In genomic region chr10:101839421-101840063, GRCh38 we compare ENCODE assay signal across 8 cellular contexts. TPM values are rescaled to one million over a fixed set of nuclear protein-coding genes. Genes with fewer than 3 reads are reported as not detected.
DNase-seq lines count a peak whose midpoint lies in the region; ATAC-seq and TF ChIP-seq lines count a peak whose summit lies in the region.

No MANE protein-coding gene starts in this region.

- H3K4me3 Mint-ChIP-seq in naive thymus-derived CD4-positive, alpha-beta T cell = peak overlapping the region; percentile 66 to 91 (median 84)

- CTCF ChIA-PET in naive thymus-derived CD4-positive, alpha-beta T cell (lab: Charles Lee) = interaction anchor here (1.0 to 4.0 kb wide), 6 partner anchors 8 to 1554 kb away, joined by 3 to 28 read pairs (median 10); partner anchors contain the start of gene OGA

- no peak overlapping the region for H2AFZ ChIP-seq in Karpas-422 (ENCODE audit: low read length)

- H3K4me1 ChIP-seq in DOHH2 (ENCODE audit: control insufficient read depth, low read length) (peaks cover 49% of the 10 kb centered on the region), Karpas-422 (ENCODE audit: low read length) (peaks cover 31% of the 10 kb centered on the region), esophagus (ENCODE audit: control insufficient read depth in 2 of 2, insufficient read depth in 2 of 2, low read length in 1 of 2) (peaks cover 12 to 20% of the 10 kb centered on the region in 2 donors), tibial artery (peaks cover 0 to 32% (median 23%) of the 10 kb centered on the region in 4 donors)
- H3K4me1 ChIP-seq in naive thymus-derived CD4-positive, alpha-beta T cell (ENCODE audit: control insufficient read depth in 2 of 2, insufficient read depth in 2 of 2, low read length in 2 of 2) = peaks cover 22 to 46% of the 10 kb centered on the region in 2 donors

- peak overlapping the region in 1 of 9 donors; percentile 5 for H3K27ac Mint-ChIP-seq in naive thymus-derived CD4-positive, alpha-beta T cell

- H3K27me3 ChIP-seq in DOHH2 (ENCODE audit: control insufficient read depth, low read length) (peaks cover 18% of the 10 kb centered on the region), Karpas-422 (ENCODE audit: low read length) (no peaks in the 10 kb centered on the region), esophagus (ENCODE audit: control insufficient read depth in 1 of 2, insufficient read depth in 2 of 2, low read length in 2 of 2) (no peaks in the 10 kb centered on the region), tibial artery (peaks cover 0 to 9% of the 10 kb centered on the region in 2 donors)
- H3K27me3 ChIP-seq in naive thymus-derived CD4-positive, alpha-beta T cell (ENCODE audit: control insufficient read depth in 2 of 2, insufficient read depth in 2 of 2, low read length in 2 of 2) = no peaks in the 10 kb centered on the region

- H3K9me3 ChIP-seq in DOHH2 (ENCODE audit: control insufficient read depth, insufficient read depth, low read length) = no peaks in the 10 kb centered on the region
- no peaks in the 10 kb centered on the region for H3K9me3 ChIP-seq in Karpas-422 (ENCODE audit: low read length)
- H3K9me3 ChIP-seq in esophagus (ENCODE audit: control insufficient read depth in 2 of 2, insufficient read depth in 1 of 2, low read depth in 1 of 2, low read length in 1 of 2) = no peaks in the 10 kb centered on the region
- H3K9me3 ChIP-seq in naive thymus-derived CD4-positive, alpha-beta T cell (ENCODE audit: control insufficient read depth in 2 of 3, low read length in 3 of 3) = no peaks in the 10 kb centered on the region
- no peaks in the 10 kb centered on the region for H3K9me3 ChIP-seq in tibial artery

- H3K9me2 ChIP-seq in DOHH2 (replicated peaks; ENCODE audit: control insufficient read depth, low read length) (no peaks in the 10 kb centered on the region), Karpas-422 (replicated peaks; ENCODE audit: insufficient read depth, low read length) (no peaks in the 10 kb centered on the region)

- peak; percentile 73 for DNase-seq in Karpas-422
- peak; percentile 57 for DNase-seq in activated T-cell treated with anti-CD3 and anti-CD28 coated beads for 4 hours
- DNase-seq in naive thymus-derived CD4-positive, alpha-beta T cell = peak in 4 of 9 donors; percentile 34 to 79 (median 42)
- no peak for DNase-seq in tibial artery
- no peak for DNase-seq in GF-D8 (lab: John Stamatoyannopoulos, UW)

- H3K27me3 Mint-ChIP-seq in naive thymus-derived CD4-positive, alpha-beta T cell = peaks cover 0 to 19% (median 4%) of the 10 kb centered on the region in 5 donors

- 13 to 15% methylated on average over 35 to 36 of the region's 36 CpGs for WGBS in esophagus, 2 donors

- TF ChIP-seq CTCF in DOHH2 (IDR thresholded peaks at IDR 0.05; ENCODE audit: low read depth, low read length, poor library complexity, severe bottlenecking) (no peak), tibial artery (IDR thresholded peaks at IDR 0.05) (no peak)

- H3K36me3 ChIP-seq in DOHH2 (ENCODE audit: control insufficient read depth, low read length) (no peaks in the 10 kb centered on the region), Karpas-422 (ENCODE audit: insufficient read depth, low read length) (no peaks in the 10 kb centered on the region), esophagus (ENCODE audit: control insufficient read depth in 2 of 2, insufficient read depth in 2 of 2, low read length in 1 of 2) (no peaks in the 10 kb centered on the region), tibial artery (no peaks in the 10 kb centered on the region)
- H3K36me3 ChIP-seq in naive thymus-derived CD4-positive, alpha-beta T cell (ENCODE audit: control insufficient read depth in 2 of 3, insufficient read depth in 3 of 3, low read length in 3 of 3) = no peaks in the 10 kb centered on the region

- POLR2A ChIA-PET in naive thymus-derived CD4-positive, alpha-beta T cell (lab: Charles Lee) = interaction anchor here (0.9 to 5.1 kb wide), 3 partner anchors 8 to 274 kb away, joined by 3 to 42 read pairs (median 3); partner anchors contain the start of gene OGA

- ATAC-seq in naive thymus-derived CD4-positive, alpha-beta T cell = peak; percentile 55
- ATAC-seq in GM21737 (IDR thresholded peaks at IDR 0.05; ENCODE audit: unreplicated experiment) = no peak

- H3K4me3 ChIP-seq in DOHH2 (ENCODE audit: low read length) (peak overlapping the region; percentile 66), Karpas-422 (ENCODE audit: low read length) (peak overlapping the region; percentile 63), esophagus (ENCODE audit: low read depth in 1 of 2, low read length in 2 of 2) (peak overlapping the region; percentile 28), tibial artery (peak overlapping the region; percentile 12 to 32)
- H3K4me3 ChIP-seq in naive thymus-derived CD4-positive, alpha-beta T cell (ENCODE audit: low read length) = peak overlapping the region; percentile 47

- intact Hi-C loops in naive thymus-derived CD4-positive, alpha-beta T cell (cut with micrococcal nuclease) = loop anchor here (1.0 to 10.0 kb wide), 11 partner anchors 8 to 805 kb away; partner anchors contain the start of genes ARMH3 (in 1 of the 2), PDZD7 (in 1 of the 2) and SFXN3 (in 1 of the 2)
- intact Hi-C loops in tibial artery (cut with DNase I; ENCODE audit: low total_unique reads) = loop anchor here (2.0 kb wide), 1 partner anchor 169 kb away; no protein-coding TSS in a partner anchor

- H3K4me2 ChIP-seq in DOHH2 (ENCODE audit: low read length) = peak overlapping the region; percentile 79
- H3K4me2 ChIP-seq in Karpas-422 (ENCODE audit: low read depth, low read length, poor library complexity, severe bottlenecking) = peak overlapping the region; percentile 73

- H3K36me3 Mint-ChIP-seq in naive thymus-derived CD4-positive, alpha-beta T cell = peaks cover 0 to 4% (median 0%) of the 10 kb centered on the region in 5 donors

- peaks cover 43 to 69% (median 61%) of the 10 kb centered on the region in 7 donors for H3K4me1 Mint-ChIP-seq in naive thymus-derived CD4-positive, alpha-beta T cell

- H3K9me3 Mint-ChIP-seq in naive thymus-derived CD4-positive, alpha-beta T cell = peaks cover 0 to 4% (median 0%) of the 10 kb centered on the region in 11 donors

- H3F3A ChIP-seq in DOHH2 (ENCODE audit: control insufficient read depth, insufficient read depth) = no peaks in the 10 kb centered on the region

- H3K9ac ChIP-seq in Karpas-422 (ENCODE audit: low read length) = peak overlapping the region; percentile 59

- H3K79me2 ChIP-seq in DOHH2 (ENCODE audit: control insufficient read depth, low read length) = no peaks in the 10 kb centered on the region
- H3K79me2 ChIP-seq in Karpas-422 (ENCODE audit: low read length) = no peaks in the 10 kb centered on the region

- H3K27ac ChIP-seq in DOHH2 (ENCODE audit: low read depth, low read length) = no peak overlapping the region
- H3K27ac ChIP-seq in Karpas-422 (ENCODE audit: low read length) = no peak overlapping the region
- H3K27ac ChIP-seq in esophagus (ENCODE audit: low read depth in 2 of 2, low read length in 1 of 2) = no peak overlapping the region
- H3K27ac ChIP-seq in naive thymus-derived CD4-positive, alpha-beta T cell (ENCODE audit: low read depth, low read length) = no peak overlapping the region
- H3K27ac ChIP-seq in tibial artery = no peak overlapping the region

- no peaks in the 10 kb centered on the region; the same call in 1 of the 2 replicates for H4K20me1 ChIP-seq in DOHH2 (ENCODE audit: control insufficient read depth, insufficient read depth, low read depth, low read length)
- peaks cover 7% of the 10 kb centered on the region; the same call in 1 of the 2 replicates for H4K20me1 ChIP-seq in Karpas-422 (ENCODE audit: insufficient read depth, low read depth, low read length)

RNA-seq across cellular contexts. Expression of gene KCNIP2, which starts 4.1 kb away (rescaled TPM):
- 0.61 and 2.4 TPM in 2 replicates for total RNA-seq in Karpas-422 (2014; rRNA removed; shearing (Covaris generic); ENCODE audit: low replicate concordance)
- 1 to 10 TPM in 1 of 2 donors, under 1 TPM in 1; 0.67 to 1.6 TPM for polyA plus RNA-seq in esophagus
- 1 to 10 TPM; 1.9 to 6.3 (median 2.6) TPM for total RNA-seq in naive thymus-derived CD4-positive, alpha-beta T cell
- under 1 TPM in 1 of 2 donors, not detected in 1; 0.27 TPM for polyA plus RNA-seq in naive thymus-derived CD4-positive, alpha-beta T cell

RNA-seq across cellular contexts. Expression of gene OGA, which starts 21.3 kb away (rescaled TPM):
- total RNA-seq in Karpas-422 (2014; rRNA removed; shearing (Covaris generic); ENCODE audit: low replicate concordance) = 43.5 and 65.0 TPM in 2 replicates
- 10 to 100 TPM; 40.0 to 47.1 TPM for polyA plus RNA-seq in esophagus
- total RNA-seq in naive thymus-derived CD4-positive, alpha-beta T cell = 100 to 1,000 TPM; 154 to 338 (median 321) TPM
- polyA plus RNA-seq in naive thymus-derived CD4-positive, alpha-beta T cell = 10 to 100 TPM; 45.8 to 47.6 TPM

RNA-seq across cellular contexts. Expression of gene NPM3, which starts 56.3 kb away (rescaled TPM):
- total RNA-seq in Karpas-422 (2014; rRNA removed; shearing (Covaris generic); ENCODE audit: low replicate concordance) = 46.1 and 113 TPM in 2 replicates
- polyA plus RNA-seq in esophagus = 10 to 100 TPM; 13.3 to 39.2 TPM
- total RNA-seq in naive thymus-derived CD4-positive, alpha-beta T cell = 10 to 100 TPM; 10.9 to 31.3 (median 16.2) TPM
- polyA plus RNA-seq in naive thymus-derived CD4-positive, alpha-beta T cell = 10 to 100 TPM; 10.3 to 13.7 TPM

Comparison
In these comparisons a context has a peak if more than half of its experiments do, and no peak if none do; other contexts are left out.
1. DNase-seq: peak in Karpas-422 (single experiment) and activated T-cell treated with anti-CD3 and anti-CD28 coated beads for 4 hours (single experiment); none in tibial artery (0 of 2) and GF-D8 (single experiment).
2. Peak in every context shown above with its lines, with median percentiles within 50 percentile points of each other: H3K4me3 ChIP-seq.